ENCODE assay signal across 9 cellular contexts in genomic region chr3:57078366-57079220, GRCh38. TPM values are rescaled to one million over a fixed set of nuclear protein-coding genes. Genes with fewer than 3 reads are reported as not detected.
DNase-seq lines count a peak whose midpoint lies in the region; ATAC-seq, FAIRE-seq and TF ChIP-seq lines count a peak whose summit lies in the region.
"Had no signal": no experiment of that assay in that cellular context is flagged by ENCODE, and none has a peak within 500 bp of the region (broad histone marks: within the 10 kb centered on the region; RNA-seq: fewer than 3 reads in every experiment).

No MANE protein-coding gene starts in this region.

- CTCF ChIA-PET in RWPE1 (lab: Yijun Ruan, JAX) = interaction anchor here (0.7 to 1.2 kb wide), 3 partner anchors 56 to 89 kb away, joined by 3 to 6 read pairs (median 5); no protein-coding TSS in a partner anchor

- peaks cover 15% of the 10 kb centered on the region for H3K4me1 ChIP-seq in skeletal muscle satellite cell (ENCODE audit: control insufficient read depth, insufficient read depth, low read length)

- POLR2A ChIA-PET in RWPE1 (lab: Yijun Ruan, JAX; ENCODE audit: low non-redundant PET) = no interaction called here

- TF ChIP-seq CTCF in C4-2B (conservative IDR thresholded peaks at IDR 0.05) (peak; percentile 27), RWPE1 (conservative IDR thresholded peaks at IDR 0.05; ENCODE audit: low read depth) (peak; percentile 25; the same call in 1 of the 2 replicates), bronchial epithelial cell (IDR thresholded peaks at IDR 0.05; ENCODE audit: insufficient read depth, low read length, severe bottlenecking) (no peak)

- DNase-seq in RWPE1 (ENCODE audit: low spot score) = peak; percentile 8
- peak; percentile 22 for DNase-seq in bronchial epithelial cell (ENCODE audit: low read depth)
- DNase-seq in iris pigment epithelial cell (ENCODE audit: low read depth) = peak; percentile 45
- DNase-seq in occipital lobe (lab: John Stamatoyannopoulos, UW) = no peak

- ATAC-seq in GM21723 (IDR thresholded peaks at IDR 0.05; ENCODE audit: unreplicated experiment) = peak; percentile 53
- ATAC-seq in HG02610 (IDR thresholded peaks at IDR 0.05; ENCODE audit: unreplicated experiment) = no peak

- H3K4me2 ChIP-seq in skeletal muscle satellite cell (ENCODE audit: low read length) = peak overlapping the region; percentile 97

- H3K9me3 ChIP-seq in skeletal muscle satellite cell (replicated peaks; ENCODE audit: low read length) = no peaks in the 10 kb centered on the region

- H3K27ac ChIP-seq in C4-2B (peak overlapping the region; percentile 57), RWPE1 (no peak overlapping the region; the same call in 1 of the 2 replicates)

- H3K36me3 ChIP-seq in bronchial epithelial cell (ENCODE audit: control insufficient read depth, insufficient read depth, low read length) (peaks cover 3% of the 10 kb centered on the region), skeletal muscle satellite cell (ENCODE audit: insufficient read depth, low read length) (no peaks in the 10 kb centered on the region)

- H3K27me3 ChIP-seq in bronchial epithelial cell (ENCODE audit: control insufficient read depth, insufficient read depth, low read length) (no peaks in the 10 kb centered on the region), skeletal muscle satellite cell (ENCODE audit: control insufficient read depth, insufficient read depth, low read length) (peaks cover 37% of the 10 kb centered on the region)

- H3K4me3 ChIP-seq in bronchial epithelial cell (ENCODE audit: low read depth, low read length) (peak overlapping the region; percentile 70), skeletal muscle satellite cell (ENCODE audit: low read length) (peak overlapping the region; percentile 75)

- FAIRE-seq in bronchial epithelial cell (lab: Jason Lieb, UNC) = no peak

- H3K9ac ChIP-seq in skeletal muscle satellite cell (ENCODE audit: low read depth, low read length) = peak overlapping the region; percentile 56

RNA-seq across cellular contexts. Expression of gene SPATA12, which starts 18.1 kb away (rescaled TPM):
- total RNA-seq in bronchial epithelial cell = under 0.01 TPM in 1 of 2 replicates, not detected in the other
- under 0.01 TPM in 1 of 2 replicates, not detected in the other for total RNA-seq in skeletal muscle satellite cell (2012; rRNA removed)
- total RNA-seq in occipital lobe = not detected
- total RNA-seq: T-helper 1 cell treated with Interleukin-12 subunit alpha and Interleukin-12 subunit beta and Interleukin-4 antibody, amounts not matched to agents 30 ng/mL and 1 ng/mL, for 36 hours had no signal
